ENCODE assay signal across 39 cellular contexts in genomic region chr7:13161125-13161524, GRCh38.
"Had no signal": no experiment of that assay in that cellular context is flagged by ENCODE, and none has a peak within 500 bp of the region (broad histone marks: within the 10 kb centered on the region; RNA-seq: fewer than 3 reads in every experiment).

No MANE protein-coding gene starts in this region.

- H3K4me1 ChIP-seq: adrenal gland, body of pancreas had no signal

- FAIRE-seq: astrocyte, bronchial epithelial cell, TTC549 had no signal

- H3K4me3 ChIP-seq: adrenal gland, body of pancreas, cardiac muscle cell had no signal

- H3K27me3 ChIP-seq: adrenal gland, body of pancreas, brain microvascular endothelial cell, cardiac muscle cell had no signal

- H3K36me3 Mint-ChIP-seq: activated CD4-positive, alpha-beta memory T cell treated with anti-CD3 and anti-CD28 coated beads for 36 hours; activated naive CD4-positive, alpha-beta T cell treated with anti-CD3 and anti-CD28 coated beads, Interleukin-2, amount 50 U/mL, for 72 hours; activated naive CD8-positive, alpha-beta T cell treated with anti-CD3 and anti-CD28 coated beads for 36 hours; T-cell had no signal

- H3K4me1 Mint-ChIP-seq: activated CD4-positive, alpha-beta T cell treated with anti-CD3 and anti-CD28 coated beads, Interleukin-2, amount 10 ng/mL, durations not matched to agents 24 days and 14 days; activated T-helper 17 cell treated with anti-CD3 and anti-CD28 coated beads, Interleukin-2, amount 50 U/mL, for 72 hours; central memory CD8-positive, alpha-beta T cell; T-cell; T-helper 17 cell had no signal

- H3K36me3 ChIP-seq: adrenal gland, brain microvascular endothelial cell, cardiac muscle cell had no signal

- H3K27ac Mint-ChIP-seq: activated B cell treated with CpG ODN at 0.5 μM for 24 hours; activated CD4-positive, alpha-beta memory T cell treated with anti-CD3 and anti-CD28 coated beads for 36 hours; activated CD4-positive, alpha-beta T cell treated with anti-CD3 and anti-CD28 coated beads, Interleukin-2, amount 10 ng/mL, durations not matched to agents 24 days and 14 days; activated CD8-positive, alpha-beta T cell treated with anti-CD3 and anti-CD28 coated beads for 36 hours; activated naive CD4-positive, alpha-beta T cell treated with anti-CD3 and anti-CD28 coated beads, Interleukin-2, amount 50 U/mL, for 72 hours; activated naive CD8-positive, alpha-beta T cell treated with anti-CD3 and anti-CD28 coated beads for 36 hours; activated T-cell treated with anti-CD3 and anti-CD28 coated beads, Interleukin-2, amount 50 U/mL, for 72 hours; activated T-helper 1 cell treated with anti-CD3 and anti-CD28 coated beads, Interleukin-12 subunit alpha, Interleukin-12 subunit beta, Interleukin-2, Interleukin-4 antibody, amounts not matched to agents 30 ng/mL and 10 ng/mL and 1 ng/mL, durations not matched to agents 14 hours and 24 hours and 36 hours; activated T-helper 17 cell treated with anti-CD3 and anti-CD28 coated beads, Interleukin-2, amount 50 U/mL, for 72 hours; T-cell; T-helper 17 cell; T-helper 2 cell treated with Interferon-gamma antibody and Interleukin-4, amounts not matched to agents 5 μg/mL and 100 μg/mL, for 36 hours had no signal

- H3K27ac ChIP-seq: adrenal gland, body of pancreas, brain microvascular endothelial cell, cardiac muscle cell, VCaP had no signal

- H3K4me3 Mint-ChIP-seq: activated B cell treated with CpG ODN at 0.5 μM for 24 hours; activated CD4-positive, alpha-beta memory T cell treated with anti-CD3 and anti-CD28 coated beads for 36 hours; activated CD4-positive, alpha-beta T cell treated with anti-CD3 and anti-CD28 coated beads, Interleukin-2, amount 10 ng/mL, durations not matched to agents 24 days and 14 days; activated CD8-positive, alpha-beta T cell treated with anti-CD3 and anti-CD28 coated beads for 36 hours; activated naive CD4-positive, alpha-beta T cell treated with anti-CD3 and anti-CD28 coated beads for 36 hours; activated naive CD8-positive, alpha-beta T cell treated with anti-CD3 and anti-CD28 coated beads for 36 hours; activated T-cell treated with anti-CD3 and anti-CD28 coated beads, Interleukin-2, amount 50 U/mL, for 4 hours; activated T-cell treated with anti-CD3 and anti-CD28 coated beads, Interleukin-2, amount 50 U/mL, for 72 hours; activated T-helper 1 cell treated with anti-CD3 and anti-CD28 coated beads, Interleukin-12 subunit alpha, Interleukin-12 subunit beta, Interleukin-2, Interleukin-4 antibody, amounts not matched to agents 30 ng/mL and 10 ng/mL and 1 ng/mL, durations not matched to agents 14 hours and 24 hours and 36 hours; activated T-helper 17 cell treated with anti-CD3 and anti-CD28 coated beads, Interleukin-2, amount 50 U/mL, for 72 hours; central memory CD8-positive, alpha-beta T cell; T-cell; T-helper 17 cell; T-helper 2 cell treated with Interferon-gamma antibody and Interleukin-4, amounts not matched to agents 5 μg/mL and 100 μg/mL, for 36 hours had no signal

- H3K9me3 ChIP-seq: adrenal gland, body of pancreas had no signal

- H3K9me3 Mint-ChIP-seq: activated B cell treated with CpG ODN at 0.5 μM for 24 hours; activated CD4-positive, alpha-beta memory T cell treated with anti-CD3 and anti-CD28 coated beads for 36 hours; activated CD4-positive, alpha-beta T cell treated with anti-CD3 and anti-CD28 coated beads, Interleukin-2, amount 10 ng/mL, durations not matched to agents 24 days and 14 days; activated CD8-positive, alpha-beta T cell treated with anti-CD3 and anti-CD28 coated beads for 36 hours; activated naive CD4-positive, alpha-beta T cell treated with anti-CD3 and anti-CD28 coated beads for 36 hours; activated naive CD4-positive, alpha-beta T cell treated with anti-CD3 and anti-CD28 coated beads, Interleukin-2, amount 50 U/mL, for 72 hours; activated naive CD8-positive, alpha-beta T cell treated with anti-CD3 and anti-CD28 coated beads for 36 hours; activated T-cell treated with anti-CD3 and anti-CD28 coated beads, Interleukin-2, amount 50 U/mL, for 4 hours; activated T-cell treated with anti-CD3 and anti-CD28 coated beads, Interleukin-2, amount 50 U/mL, for 72 hours; activated T-helper 1 cell treated with anti-CD3 and anti-CD28 coated beads, Interleukin-12 subunit alpha, Interleukin-12 subunit beta, Interleukin-2, Interleukin-4 antibody, amounts not matched to agents 30 ng/mL and 10 ng/mL and 1 ng/mL, durations not matched to agents 14 hours and 24 hours and 36 hours; activated T-helper 17 cell treated with anti-CD3 and anti-CD28 coated beads, Interleukin-2, amount 50 U/mL, for 72 hours; central memory CD8-positive, alpha-beta T cell; T-cell; T-helper 2 cell treated with Interferon-gamma antibody and Interleukin-4, amounts not matched to agents 5 μg/mL and 100 μg/mL, for 36 hours had no signal

- DNase-seq: activated B cell treated with CpG ODN at 0.5 μM for 24 hours; activated CD4-positive, alpha-beta memory T cell treated with anti-CD3 and anti-CD28 coated beads for 36 hours; activated CD4-positive, alpha-beta T cell treated with anti-CD3 and anti-CD28 coated beads for 4 hours; activated CD4-positive, alpha-beta T cell treated with anti-CD3 and anti-CD28 coated beads, Interleukin-2, amount 10 ng/mL, durations not matched to agents 24 days and 14 days; activated CD4-positive, alpha-beta T cell treated with anti-CD3 and anti-CD28 coated beads, Interleukin-2, amount 50 U/mL, for 1 hour; activated CD4-positive, alpha-beta T cell treated with anti-CD3 and anti-CD28 coated beads, Interleukin-2, amount 50 U/mL, for 4 hours; activated CD4-positive, CD25-positive, alpha-beta regulatory T cell treated with anti-CD3 and anti-CD28 coated beads, Interleukin-2, amount 50 U/mL, for 72 hours; activated CD8-positive, alpha-beta memory T cell treated with anti-CD3 and anti-CD28 coated beads, Interleukin-2, amount 50 U/mL, for 4 hours; activated CD8-positive, alpha-beta T cell treated with anti-CD3 and anti-CD28 coated beads for 36 hours; activated effector memory CD4-positive, alpha-beta T cell treated with anti-CD3 and anti-CD28 coated beads, Interleukin-2, amount 50 U/mL, for 16 hours; activated gamma-delta T cell treated with Interleukin-2 at 50 U/mL for 16 hours; activated naive CD4-positive, alpha-beta T cell; activated naive CD4-positive, alpha-beta T cell treated with anti-CD3 and anti-CD28 coated beads for 36 hours; activated naive CD4-positive, alpha-beta T cell treated with anti-CD3 and anti-CD28 coated beads, Interleukin-2, amount 50 U/mL, for 16 hours; activated naive CD8-positive, alpha-beta T cell treated with anti-CD3 and anti-CD28 coated beads for 36 hours; activated T-cell treated with anti-CD3 and anti-CD28 coated beads for 4 hours; activated T-cell treated with anti-CD3 and anti-CD28 coated beads, Interleukin-2, amount 50 U/mL, for 1 hour; activated T-cell treated with anti-CD3 and anti-CD28 coated beads, Interleukin-2, amount 50 U/mL, for 4 hours; activated T-cell treated with anti-CD3 and anti-CD28 coated beads, Interleukin-2, amount 50 U/mL, for 72 hours; adrenal gland; amniotic stem cell; aorta; body of pancreas; brain microvascular endothelial cell; caudate nucleus; cerebellar nuclear complex; T-cell; T-helper 17 cell; T-helper 9 cell had no signal

- ATAC-seq: activated CD8-positive, alpha-beta T cell treated with anti-CD3 and anti-CD28 coated beads for 36 hours; activated naive CD4-positive, alpha-beta T cell treated with anti-CD3 and anti-CD28 coated beads, Interleukin-2, amount 50 U/mL, for 72 hours; activated T-cell treated with anti-CD3 and anti-CD28 coated beads, Interleukin-2, amount 50 U/mL, for 4 hours; activated T-cell treated with anti-CD3 and anti-CD28 coated beads, Interleukin-2, amount 50 U/mL, for 72 hours; activated T-helper 17 cell treated with anti-CD3 and anti-CD28 coated beads, Interleukin-2, amount 50 U/mL, for 72 hours; body of pancreas; T-cell; T-helper 17 cell had no signal

- H3K27me3 Mint-ChIP-seq: activated B cell treated with CpG ODN at 0.5 μM for 24 hours had no signal
